ENCODE assay signal across 25 cellular contexts in the genomic region with DNA sequence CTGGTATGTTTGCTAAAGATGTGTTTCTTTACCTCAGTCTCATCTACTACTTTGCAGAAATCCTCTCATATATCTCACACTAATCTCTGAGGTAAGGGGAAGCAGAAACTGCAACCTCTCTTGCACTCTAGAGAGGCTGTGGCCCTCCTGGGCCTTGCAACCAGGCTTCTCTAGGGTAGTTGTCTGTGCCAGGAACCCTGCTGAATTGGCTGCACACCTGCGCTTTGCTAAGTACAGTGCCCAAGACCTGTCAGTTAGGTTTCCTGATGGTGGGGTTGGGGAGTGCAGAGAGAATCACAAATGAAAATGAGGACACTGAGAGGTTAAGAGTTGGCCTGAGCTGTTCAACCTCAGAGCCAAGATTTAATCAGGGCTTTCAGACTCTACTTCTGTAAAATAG.
A peak's percentile ranks its signal among the peaks of the same experiment; 100 is the strongest.
DNase-seq lines count a peak whose midpoint lies in the region; ATAC-seq and TF ChIP-seq lines count a peak whose summit lies in the region.
"Had no signal": no experiment of that assay in that cellular context is flagged by ENCODE, and none has a peak within 500 bp of the region (broad histone marks: within the 10 kb centered on the region; RNA-seq: fewer than 3 reads in every experiment).

No MANE protein-coding gene starts in this region.

- H3K36me3 Mint-ChIP-seq in activated naive CD4-positive, alpha-beta T cell treated with anti-CD3 and anti-CD28 coated beads, Interleukin-2, amount 50 U/mL, for 72 hours = peaks cover 0 to 6% of the 10 kb centered on the region in 2 donors
- H3K36me3 Mint-ChIP-seq in activated naive CD4-positive, alpha-beta T cell treated with anti-CD3 and anti-CD28 coated beads for 36 hours (ENCODE audit: low read depth) = peaks cover 16% of the 10 kb centered on the region
- H3K36me3 Mint-ChIP-seq in natural killer cell (no peaks in the 10 kb centered on the region), type B pancreatic cell (peaks cover 6% of the 10 kb centered on the region), T-helper 17 cell (ENCODE audit: low read depth) (peaks cover 12% of the 10 kb centered on the region)

- CTCF ChIA-PET in activated naive CD4-positive, alpha-beta T cell treated with anti-CD3 and anti-CD28 coated beads for 36 hours (lab: Charles Lee) = no interaction called here

- no peaks in the 10 kb centered on the region for H3K9me3 Mint-ChIP-seq in activated naive CD4-positive, alpha-beta T cell treated with anti-CD3 and anti-CD28 coated beads, Interleukin-2, amount 50 U/mL, for 72 hours
- H3K9me3 Mint-ChIP-seq in activated naive CD4-positive, alpha-beta T cell treated with anti-CD3 and anti-CD28 coated beads for 36 hours = no peaks in the 10 kb centered on the region
- peaks cover 0 to 5% of the 10 kb centered on the region in 2 donors for H3K9me3 Mint-ChIP-seq in natural killer cell
- no peaks in the 10 kb centered on the region for H3K9me3 Mint-ChIP-seq in type B pancreatic cell
- H3K9me3 Mint-ChIP-seq: CD4-positive, alpha-beta T cell had no signal

- TF ChIP-seq CTCF in natural killer cell (IDR thresholded peaks at IDR 0.05) (no peak), type B pancreatic cell (conservative IDR thresholded peaks at IDR 0.05) (no peak)

- intact Hi-C loops in activated naive CD4-positive, alpha-beta T cell treated with anti-CD3 and anti-CD28 coated beads for 36 hours (cut with micrococcal nuclease) = no loop called here
- intact Hi-C loops in natural killer cell (cut with micrococcal nuclease) = no loop called here

- no peak for DNase-seq in activated naive CD4-positive, alpha-beta T cell treated with anti-CD3 and anti-CD28 coated beads, Interleukin-2, amount 50 U/mL, for 72 hours (ENCODE audit: low spot score in 2 of 2)
- no peak for DNase-seq in activated naive CD4-positive, alpha-beta T cell treated with anti-CD3 and anti-CD28 coated beads for 36 hours
- peak; percentile 25 for DNase-seq in NCI-H69 (lab: John Stamatoyannopoulos, UW)
- no peak for DNase-seq in natural killer cell
- DNase-seq in type B pancreatic cell (ENCODE audit: extremely low spot score, unreplicated experiment) = peak; percentile 25
- no peak for DNase-seq in T-helper 17 cell
- DNase-seq in hippocampal formation (lab: John Stamatoyannopoulos, UW) = no peak
- DNase-seq: AML-193; CD4-positive, alpha-beta T cell; DMS53; H9; Kasumi-1; MV-4-11; NCI-H1105; NCI-H1436 treated with DMSO at 0.1 percent for 48 hours; NCI-H187 treated with DMSO at 0.1 percent for 48 hours; NCI-H2171 treated with DMSO at 0.1 percent for 48 hours; NCI-H524; NCI-H774; RPMI8226; SHP77 treated with DMSO at 0.1 percent for 48 hours had no signal

- no peak overlapping the region for H3K4me3 Mint-ChIP-seq in activated naive CD4-positive, alpha-beta T cell treated with anti-CD3 and anti-CD28 coated beads for 36 hours
- peak overlapping the region; percentile 35 for H3K4me3 Mint-ChIP-seq in natural killer cell
- no peak overlapping the region for H3K4me3 Mint-ChIP-seq in type B pancreatic cell
- H3K4me3 Mint-ChIP-seq in T-helper 17 cell = no peak overlapping the region
- H3K4me3 Mint-ChIP-seq: CD4-positive, alpha-beta T cell; GM23338; H9 had no signal

- H3K27me3 Mint-ChIP-seq in activated naive CD4-positive, alpha-beta T cell treated with anti-CD3 and anti-CD28 coated beads for 36 hours (ENCODE audit: low read depth) = no peaks in the 10 kb centered on the region
- peaks cover 0 to 3% of the 10 kb centered on the region in 2 donors for H3K27me3 Mint-ChIP-seq in natural killer cell (ENCODE audit: low read depth in 2 of 2)
- no peaks in the 10 kb centered on the region for H3K27me3 Mint-ChIP-seq in type B pancreatic cell
- H3K27me3 Mint-ChIP-seq in T-helper 17 cell = no peaks in the 10 kb centered on the region
- H3K27me3 Mint-ChIP-seq: CD4-positive, alpha-beta T cell had no signal

- H3K4me1 Mint-ChIP-seq in activated naive CD4-positive, alpha-beta T cell treated with anti-CD3 and anti-CD28 coated beads for 36 hours (ENCODE audit: low read depth) = no peaks in the 10 kb centered on the region
- peaks cover 7 to 10% of the 10 kb centered on the region in 2 donors for H3K4me1 Mint-ChIP-seq in natural killer cell
- no peaks in the 10 kb centered on the region for H3K4me1 Mint-ChIP-seq in type B pancreatic cell (ENCODE audit: unreplicated experiment)
- H3K4me1 Mint-ChIP-seq in T-helper 17 cell = peaks cover 6% of the 10 kb centered on the region

- H3K27ac Mint-ChIP-seq in activated naive CD4-positive, alpha-beta T cell treated with anti-CD3 and anti-CD28 coated beads, Interleukin-2, amount 50 U/mL, for 72 hours = peak overlapping the region; percentile 24 to 32
- H3K27ac Mint-ChIP-seq in activated naive CD4-positive, alpha-beta T cell treated with anti-CD3 and anti-CD28 coated beads for 36 hours = no peak overlapping the region
- H3K27ac Mint-ChIP-seq in natural killer cell (peak overlapping the region in 1 of 2 donors; percentile 71), type B pancreatic cell (no peak overlapping the region), T-helper 17 cell (no peak overlapping the region)
- H3K27ac Mint-ChIP-seq: CD4-positive, alpha-beta T cell; GM23338; H9 had no signal

- no peaks in the 10 kb centered on the region for H3K9me3 ChIP-seq in T-helper 17 cell (ENCODE audit: control insufficient read depth, low read length, poor library complexity, severe bottlenecking)
- H3K9me3 ChIP-seq: A549; BLaER1 treated with 17β-estradiol and CSF1 and Interleukin-3, amounts not matched to agents 10 nM and 100 nM had no signal

- ATAC-seq in activated naive CD4-positive, alpha-beta T cell treated with anti-CD3 and anti-CD28 coated beads, Interleukin-2, amount 50 U/mL, for 72 hours = no peak
- ATAC-seq in natural killer cell = no peak
- ATAC-seq in T-helper 17 cell = no peak
- ATAC-seq: A549, GM23338, K562 had no signal

Comparison
In these comparisons a context has a peak if more than half of its experiments do, and no peak if none do; other contexts are left out.
1. H3K27ac Mint-ChIP-seq: peak in activated naive CD4-positive, alpha-beta T cell treated with anti-CD3 and anti-CD28 coated beads, Interleukin-2, amount 50 U/mL, for 72 hours (2 of 2); none in activated naive CD4-positive, alpha-beta T cell treated with anti-CD3 and anti-CD28 coated beads for 36 hours (single experiment), type B pancreatic cell (single experiment) and T-helper 17 cell (single experiment).
2. DNase-seq: peak in NCI-H69 (single experiment) and type B pancreatic cell (single experiment); none in activated naive CD4-positive, alpha-beta T cell treated with anti-CD3 and anti-CD28 coated beads, Interleukin-2, amount 50 U/mL, for 72 hours (0 of 2), activated naive CD4-positive, alpha-beta T cell treated with anti-CD3 and anti-CD28 coated beads for 36 hours (single experiment), natural killer cell (single experiment), T-helper 17 cell (0 of 3) and hippocampal formation (0 of 2).